8 cellular contexts compared by ENCODE assay signal in genomic region chr15:101277943-101278564, GRCh38. TPM values are rescaled to one million over a fixed set of nuclear protein-coding genes. Genes with fewer than 3 reads are reported as not detected.
A peak's percentile ranks its signal among the peaks of the same experiment; 100 is the strongest.
DNase-seq lines count a peak whose midpoint lies in the region; ATAC-seq and TF ChIP-seq lines count a peak whose summit lies in the region.

No MANE protein-coding gene starts in this region.

- no peaks in the 10 kb centered on the region for H3K27me3 Mint-ChIP-seq in WTC11 (ENCODE audit: low read depth)
- no peaks in the 10 kb centered on the region for H3K27me3 Mint-ChIP-seq in stimulated activated memory B cell treated with anti-CD40 and anti-IgM and Interleukin-4, amounts not matched to agents 10 μg/mL and 1 μg/mL and 100 μg/mL, for 72 hours

- CTCF ChIA-PET in WTC11 (lab: Charles Lee), result interaction anchor here (1.3 kb wide), 1 partner anchor 11 kb away, joined by 6 read pairs; no protein-coding TSS in a partner anchor

- H3K4me3 Mint-ChIP-seq in WTC11, result peak overlapping the region; percentile 85
- peak overlapping the region; percentile 96 for H3K4me3 Mint-ChIP-seq in stimulated activated memory B cell treated with anti-CD40 and anti-IgM and Interleukin-4, amounts not matched to agents 10 μg/mL and 1 μg/mL and 100 μg/mL, for 72 hours

- H3K4me1 Mint-ChIP-seq in WTC11, result peaks cover 9% of the 10 kb centered on the region
- peaks cover 25% of the 10 kb centered on the region for H3K4me1 Mint-ChIP-seq in stimulated activated memory B cell treated with anti-CD40 and anti-IgM and Interleukin-4, amounts not matched to agents 10 μg/mL and 1 μg/mL and 100 μg/mL, for 72 hours

- TF ChIP-seq CTCF in WTC11 (IDR thresholded peaks at IDR 0.05), result no peak

- H3K27ac Mint-ChIP-seq in WTC11, result peak overlapping the region; percentile 89; the same call in 1 of the 2 replicates
- peak overlapping the region; percentile 76 for H3K27ac Mint-ChIP-seq in stimulated activated memory B cell treated with anti-CD40 and anti-IgM and Interleukin-4, amounts not matched to agents 10 μg/mL and 1 μg/mL and 100 μg/mL, for 72 hours

- H3K9me3 Mint-ChIP-seq in WTC11, result no peaks in the 10 kb centered on the region
- H3K9me3 Mint-ChIP-seq in stimulated activated memory B cell treated with anti-CD40 and anti-IgM and Interleukin-4, amounts not matched to agents 10 μg/mL and 1 μg/mL and 100 μg/mL, for 72 hours, result no peaks in the 10 kb centered on the region

- POLR2A ChIA-PET in WTC11 (lab: Charles Lee), result interaction anchor here (0.5 kb wide), 1 partner anchor 1675 kb away, joined by 3 read pairs; no protein-coding TSS in a partner anchor

- H3K4me3 ChIP-seq in iPS-11a (ENCODE audit: low read depth, low read length), result peak overlapping the region; percentile 47

- peak; percentile 2; the same call in 1 of the 2 replicates for ATAC-seq in WTC11
- no peak for ATAC-seq in stimulated activated memory B cell treated with anti-CD40 and anti-IgM and Interleukin-4, amounts not matched to agents 10 μg/mL and 1 μg/mL and 100 μg/mL, for 72 hours
- no peak for ATAC-seq in HG02840 (IDR thresholded peaks at IDR 0.05; ENCODE audit: low FRiP score, unreplicated experiment)

- peaks cover 46% of the 10 kb centered on the region for H3K36me3 Mint-ChIP-seq in WTC11
- peaks cover 52% of the 10 kb centered on the region for H3K36me3 Mint-ChIP-seq in stimulated activated memory B cell treated with anti-CD40 and anti-IgM and Interleukin-4, amounts not matched to agents 10 μg/mL and 1 μg/mL and 100 μg/mL, for 72 hours

- DNase-seq in NCI-H82 (lab: John Stamatoyannopoulos, UW), result peak; percentile 69
- no peak for DNase-seq in NCI-H82 treated with DMSO at 0.1 percent for 48 hours (lab: John Stamatoyannopoulos, UW; ENCODE audit: unreplicated experiment)
- no peak for DNase-seq in WTC11 (ENCODE audit: low spot score)
- no peak for DNase-seq in SIG-M5 treated with dmso at 0.1 percent for 504 hours (lab: John Stamatoyannopoulos, UW; ENCODE audit: unreplicated experiment)
- no peak for DNase-seq in hippocampal formation (lab: John Stamatoyannopoulos, UW)

TF ChIP-seq in WTC11, 78 proteins besides CTCF, POLR2A, EP300 and RAD21:
- TF ChIP-seq MLX (CRISPR knock-in tag; IDR thresholded peaks at IDR 0.05), result no peak
- TF ChIP-seq PREB (CRISPR knock-in tag; IDR thresholded peaks at IDR 0.05; ENCODE audit: borderline replicate concordance), result no peak
- TF ChIP-seq HMGA2 (CRISPR knock-in tag; IDR thresholded peaks at IDR 0.05), result no peak
- TF ChIP-seq NR2C2 (CRISPR knock-in tag; IDR thresholded peaks at IDR 0.05), result no peak
- TF ChIP-seq GABPB1 (CRISPR knock-in tag; IDR thresholded peaks at IDR 0.05), result no peak
- TF ChIP-seq E2F4 (CRISPR knock-in tag; IDR thresholded peaks at IDR 0.05; ENCODE audit: borderline replicate concordance, low read depth), result no peak
- TF ChIP-seq RELA (CRISPR knock-in tag; IDR thresholded peaks at IDR 0.05; ENCODE audit: borderline replicate concordance), result no peak

RNA-seq across cellular contexts. Expression of gene SELENOS, which starts 0.8 kb away (rescaled TPM):
- total RNA-seq in WTC11 (2021), result 38.2 to 43.8 TPM (median 39.3 TPM) in 3 replicates

RNA-seq across cellular contexts. Expression of gene SNRPA1, which starts 17.0 kb away (rescaled TPM):
- total RNA-seq in WTC11 (2021), result 144 to 170 TPM (median 151 TPM) in 3 replicates

RNA-seq across cellular contexts. Expression of gene CHSY1, which starts 26.2 kb away (rescaled TPM):
- total RNA-seq in WTC11 (2021), result 56.3 to 59.1 TPM (median 57.4 TPM) in 3 replicates
